In the genomic region with DNA sequence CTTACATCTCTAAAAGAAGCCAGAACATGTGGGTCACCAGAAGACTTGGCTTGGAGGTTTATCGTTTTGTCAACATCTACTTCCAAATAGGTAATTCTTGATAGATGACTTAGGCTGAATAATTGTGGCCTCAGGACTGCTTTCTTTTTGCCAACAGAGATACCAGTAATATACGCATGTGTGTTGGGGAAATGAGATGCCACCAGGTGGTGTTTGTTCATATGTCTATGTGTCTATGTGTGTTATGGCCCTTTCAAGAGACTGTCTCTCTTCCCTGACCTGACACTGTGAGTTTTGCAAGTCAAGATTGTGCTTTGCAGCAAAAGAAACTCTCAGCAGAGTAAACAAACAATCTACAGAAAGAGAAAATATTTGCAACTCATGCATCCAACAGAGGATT, we compare ENCODE assay signal across 12 cellular contexts. TPM values are rescaled to one million over a fixed set of nuclear protein-coding genes. Genes with fewer than 3 reads are reported as not detected.
A peak's percentile ranks its signal among the peaks of the same experiment; 100 is the strongest.
DNase-seq lines count a peak whose midpoint lies in the region; ATAC-seq and TF ChIP-seq lines count a peak whose summit lies in the region.
"Had no signal": no experiment of that assay in that cellular context is flagged by ENCODE, and none has a peak within 500 bp of the region (broad histone marks: within the 10 kb centered on the region; RNA-seq: fewer than 3 reads in every experiment).

No MANE protein-coding gene starts in this region.

- H3K27me3 ChIP-seq in thyroid gland = no peaks in the 10 kb centered on the region
- H3K27me3 ChIP-seq: BLaER1 had no signal

- no peak for DNase-seq in activated naive CD8-positive, alpha-beta T cell treated with anti-CD3 and anti-CD28 coated beads, Interleukin-2, amount 10 ng/mL, durations not matched to agents 7 days and 5 days
- DNase-seq in activated naive CD8-positive, alpha-beta T cell treated with anti-CD3 and anti-CD28 coated beads, Interleukin-2, amount 50 U/mL, for 24 hours = no peak
- DNase-seq in MV-4-11 (lab: John Stamatoyannopoulos, UW) = peak; percentile 38
- DNase-seq in stimulated activated naive CD4-positive, alpha-beta T cell treated with Interleukin-2 at 50 U/mL for 16 hours (lab: John Stamatoyannopoulos, UW) = no peak
- no peak for DNase-seq in thyroid gland
- DNase-seq in stimulated activated CD8-positive, alpha-beta memory T cell treated with anti-CD3 and anti-CD28 coated beads, Interleukin-4, amount 100 ng/mL, for 48 hours = no peak
- DNase-seq in activated CD4-positive, CD25-positive, alpha-beta regulatory T cell treated with anti-CD3 and anti-CD28 coated beads, Interleukin-2, amount 50 U/mL, for 72 hours = no peak
- DNase-seq: effector CD8-positive, alpha-beta T cell; NCI-H226; nephron progenitor cell had no signal

- H3K9me3 Mint-ChIP-seq in activated naive CD8-positive, alpha-beta T cell treated with anti-CD3 and anti-CD28 coated beads, Interleukin-2, amount 10 ng/mL, durations not matched to agents 7 days and 5 days = no peaks in the 10 kb centered on the region
- no peaks in the 10 kb centered on the region for H3K9me3 Mint-ChIP-seq in activated naive CD8-positive, alpha-beta T cell treated with anti-CD3 and anti-CD28 coated beads, Interleukin-2, amount 50 U/mL, for 24 hours

- H3K4me1 Mint-ChIP-seq in activated naive CD8-positive, alpha-beta T cell treated with anti-CD3 and anti-CD28 coated beads, Interleukin-2, amount 10 ng/mL, durations not matched to agents 7 days and 5 days = peaks cover 7% of the 10 kb centered on the region
- peaks cover 3% of the 10 kb centered on the region for H3K4me1 Mint-ChIP-seq in activated naive CD8-positive, alpha-beta T cell treated with anti-CD3 and anti-CD28 coated beads, Interleukin-2, amount 50 U/mL, for 24 hours
- H3K4me1 Mint-ChIP-seq: nephron progenitor cell had no signal

- H3K27ac Mint-ChIP-seq in activated naive CD8-positive, alpha-beta T cell treated with anti-CD3 and anti-CD28 coated beads, Interleukin-2, amount 10 ng/mL, durations not matched to agents 7 days and 5 days = no peak overlapping the region
- H3K27ac Mint-ChIP-seq in activated naive CD8-positive, alpha-beta T cell treated with anti-CD3 and anti-CD28 coated beads, Interleukin-2, amount 50 U/mL, for 24 hours = no peak overlapping the region
- H3K27ac Mint-ChIP-seq: nephron progenitor cell had no signal

- TF ChIP-seq CTCF in VCaP (conservative IDR thresholded peaks at IDR 0.05) (peak; percentile 56), thyroid gland (IDR thresholded peaks at IDR 0.05) (no peak)

- intact Hi-C loops in thyroid gland (cut with DNase I) = loop anchor here (10.0 kb wide), 1 partner anchor 142 kb away; no protein-coding TSS in a partner anchor

- no peaks in the 10 kb centered on the region for H3K36me3 ChIP-seq in thyroid gland
- H3K36me3 ChIP-seq: BLaER1 had no signal

- no peaks in the 10 kb centered on the region for H3K9me3 ChIP-seq in thyroid gland
- H3K9me3 ChIP-seq: BLaER1 had no signal

- H3K27ac ChIP-seq in VCaP = no peak overlapping the region
- no peak overlapping the region for H3K27ac ChIP-seq in thyroid gland
- H3K27ac ChIP-seq: BLaER1 had no signal

- ATAC-seq in activated naive CD8-positive, alpha-beta T cell treated with anti-CD3 and anti-CD28 coated beads, Interleukin-2, amount 10 ng/mL, durations not matched to agents 7 days and 5 days (ENCODE audit: low read depth) = peak; percentile 80
- ATAC-seq in activated naive CD8-positive, alpha-beta T cell treated with anti-CD3 and anti-CD28 coated beads, Interleukin-2, amount 50 U/mL, for 24 hours = no peak

- no peak overlapping the region for H3K4me3 ChIP-seq in thyroid gland (replicated peaks in 1 of 3)
- H3K4me3 ChIP-seq: BLaER1 had no signal

- H3K36me3 Mint-ChIP-seq in activated naive CD8-positive, alpha-beta T cell treated with anti-CD3 and anti-CD28 coated beads, Interleukin-2, amount 10 ng/mL, durations not matched to agents 7 days and 5 days = no peaks in the 10 kb centered on the region
- H3K36me3 Mint-ChIP-seq in activated naive CD8-positive, alpha-beta T cell treated with anti-CD3 and anti-CD28 coated beads, Interleukin-2, amount 50 U/mL, for 24 hours (ENCODE audit: low read depth) = no peaks in the 10 kb centered on the region

- H3K4me3 Mint-ChIP-seq in activated naive CD8-positive, alpha-beta T cell treated with anti-CD3 and anti-CD28 coated beads, Interleukin-2, amount 10 ng/mL, durations not matched to agents 7 days and 5 days = no peak overlapping the region
- H3K4me3 Mint-ChIP-seq in activated naive CD8-positive, alpha-beta T cell treated with anti-CD3 and anti-CD28 coated beads, Interleukin-2, amount 50 U/mL, for 24 hours = no peak overlapping the region
- H3K4me3 Mint-ChIP-seq: nephron progenitor cell had no signal

- 76 to 82% methylated on average over 2 of the region's 2 CpGs for WGBS in thyroid gland, 2 donors

- peaks cover 29% of the 10 kb centered on the region for H3K27me3 Mint-ChIP-seq in activated naive CD8-positive, alpha-beta T cell treated with anti-CD3 and anti-CD28 coated beads, Interleukin-2, amount 10 ng/mL, durations not matched to agents 7 days and 5 days
- peaks cover 7% of the 10 kb centered on the region for H3K27me3 Mint-ChIP-seq in activated naive CD8-positive, alpha-beta T cell treated with anti-CD3 and anti-CD28 coated beads, Interleukin-2, amount 50 U/mL, for 24 hours

- peaks cover 17 to 19% of the 10 kb centered on the region in 2 donors for H3K4me1 ChIP-seq in thyroid gland
- H3K4me1 ChIP-seq: BLaER1 had no signal

- no peak for TF ChIP-seq POLR2A in thyroid gland (IDR thresholded peaks at IDR 0.05)

- POLR2A ChIA-PET in activated naive CD8-positive, alpha-beta T cell treated with anti-CD3 and anti-CD28 coated beads, Interleukin-2, amount 10 ng/mL, durations not matched to agents 7 days and 5 days (lab: Charles Lee) = no interaction called here

RNA-seq across cellular contexts. Expression of gene METTL21C, which starts 31.6 kb away (rescaled TPM):
- not detected for total RNA-seq in activated naive CD8-positive, alpha-beta T cell treated with anti-CD3 and anti-CD28 coated beads, Interleukin-2, amount 10 ng/mL, durations not matched to agents 7 days and 5 days
- total RNA-seq in thyroid gland = not detected

RNA-seq across cellular contexts. Expression of gene TEX30, which starts 47.2 kb away (rescaled TPM):
- total RNA-seq in activated naive CD8-positive, alpha-beta T cell treated with anti-CD3 and anti-CD28 coated beads, Interleukin-2, amount 10 ng/mL, durations not matched to agents 7 days and 5 days = 10 to 100 TPM; 22.2 to 23.0 TPM
- total RNA-seq in thyroid gland = 10 to 100 TPM in 2 of 4 donors, 1 to 10 TPM in 2; 5.8 to 17.7 (median 8.9) TPM
